ENCODE assay signal across 16 cellular contexts in genomic region chr18:62741584-62741983, GRCh38. TPM values are rescaled to one million over a fixed set of nuclear protein-coding genes. Genes with fewer than 3 reads are reported as not detected.
DNase-seq lines count a peak whose midpoint lies in the region; ATAC-seq, FAIRE-seq and TF ChIP-seq lines count a peak whose summit lies in the region.
"Had no signal": no experiment of that assay in that cellular context is flagged by ENCODE, and none has a peak within 500 bp of the region (broad histone marks: within the 10 kb centered on the region; RNA-seq: fewer than 3 reads in every experiment).

No MANE protein-coding gene starts in this region.

- no peaks in the 10 kb centered on the region for H4K20me1 ChIP-seq in K562 (replicated peaks; ENCODE audit: control insufficient read depth, insufficient read depth, low read length)
- H4K20me1 ChIP-seq in HepG2 (ENCODE audit: insufficient read depth, low read length): no peaks in the 10 kb centered on the region

- 10% methylated on average over 4 of the region's 4 CpGs for WGBS in K562 (ENCODE audit: insufficient coverage, low coverage, missing lambda C conversion rate)
- WGBS in HepG2 (ENCODE audit: low lambda C conversion rate): 2% methylated on average over 4 of the region's 4 CpGs
- WGBS in suprapubic skin: 65% methylated on average over 4 of the region's 4 CpGs

- H3K4me2 ChIP-seq in K562 (ENCODE audit: insufficient read depth, low read length) (peak overlapping the region; percentile 20; the same call in 1 of the 2 replicates), HepG2 (ENCODE audit: low read depth, low read length) (peak overlapping the region; percentile 88)

- H3K4me3 ChIP-seq in HUES48 (ENCODE audit: low read depth, low read length): no peak overlapping the region
- H3K4me3 ChIP-seq in K562: no peak overlapping the region
- peak overlapping the region; percentile 56 to 66 (median 59); a peak in 5 of 6 replicates for H3K4me3 ChIP-seq in HepG2 (replicated peaks in 1 of 3; ENCODE audit: insufficient read depth in 1 of 3, low read depth in 2 of 3, low read length in 3 of 3)
- no peak overlapping the region for H3K4me3 ChIP-seq in suprapubic skin
- H3K4me3 ChIP-seq in naive thymus-derived CD4-positive, alpha-beta T cell (ENCODE audit: low read length): no peak overlapping the region
- H3K4me3 ChIP-seq: coronary artery had no signal

- H3K4me1 Mint-ChIP-seq in naive thymus-derived CD4-positive, alpha-beta T cell: peaks cover 0 to 11% (median 6%) of the 10 kb centered on the region in 7 donors
- H3K4me1 Mint-ChIP-seq in stimulated activated memory B cell treated with anti-CD40 and anti-IgM and Interleukin-4, amounts not matched to agents 10 μg/mL and 1 μg/mL and 100 μg/mL, for 72 hours: peaks cover 35% of the 10 kb centered on the region

- no peaks in the 10 kb centered on the region for H3K27me3 ChIP-seq in HUES48 (ENCODE audit: control insufficient read depth, insufficient read depth, low read length)
- H3K27me3 ChIP-seq in K562 (ENCODE audit: control insufficient read depth in 2 of 2, insufficient read depth in 2 of 2, low read length in 2 of 2): no peaks in the 10 kb centered on the region
- no peaks in the 10 kb centered on the region for H3K27me3 ChIP-seq in HepG2 (ENCODE audit: control insufficient read depth in 1 of 2, insufficient read depth in 2 of 2, low read length in 2 of 2)
- H3K27me3 ChIP-seq in suprapubic skin: no peaks in the 10 kb centered on the region
- H3K27me3 ChIP-seq in naive thymus-derived CD4-positive, alpha-beta T cell (ENCODE audit: control insufficient read depth in 2 of 2, insufficient read depth in 2 of 2, low read length in 2 of 2): no peaks in the 10 kb centered on the region

- FAIRE-seq in K562 (lab: Jason Lieb, UNC) (no peak), HepG2 (lab: Jason Lieb, UNC) (no peak)

- peak overlapping the region in 1 of 9 donors; percentile 27 for H3K27ac Mint-ChIP-seq in naive thymus-derived CD4-positive, alpha-beta T cell
- no peak overlapping the region for H3K27ac Mint-ChIP-seq in stimulated activated memory B cell treated with anti-CD40 and anti-IgM and Interleukin-4, amounts not matched to agents 10 μg/mL and 1 μg/mL and 100 μg/mL, for 72 hours
- H3K27ac Mint-ChIP-seq: HFFc6 had no signal

- no peak for TF ChIP-seq RAD21 in K562 (CRISPR knock-in tag; conservative IDR thresholded peaks at IDR 0.05 in 1 of 2, IDR thresholded peaks at IDR 0.05 in 1 of 2)
- no peak for TF ChIP-seq RAD21 in HepG2 (CRISPR knock-in tag; IDR thresholded peaks at IDR 0.05)

- intact Hi-C loops in K562 (cut with micrococcal nuclease): loop anchor here (10.0 kb wide), 1 partner anchor 93 kb away; no protein-coding TSS in a partner anchor
- intact Hi-C loops in HepG2 (cut with micrococcal nuclease; ENCODE audit: unreplicated experiment): loop anchor here (1.0 to 5.0 kb wide), 3 partner anchors 25 to 46 kb away; no protein-coding TSS in a partner anchor
- intact Hi-C loops in naive thymus-derived CD4-positive, alpha-beta T cell (cut with micrococcal nuclease): no loop called here

- peaks cover 0 to 10% (median 2%) of the 10 kb centered on the region in 5 donors for H3K36me3 Mint-ChIP-seq in naive thymus-derived CD4-positive, alpha-beta T cell
- peaks cover 5% of the 10 kb centered on the region for H3K36me3 Mint-ChIP-seq in stimulated activated memory B cell treated with anti-CD40 and anti-IgM and Interleukin-4, amounts not matched to agents 10 μg/mL and 1 μg/mL and 100 μg/mL, for 72 hours

- H3K4me3 Mint-ChIP-seq in naive thymus-derived CD4-positive, alpha-beta T cell: no peak overlapping the region
- H3K4me3 Mint-ChIP-seq in stimulated activated memory B cell treated with anti-CD40 and anti-IgM and Interleukin-4, amounts not matched to agents 10 μg/mL and 1 μg/mL and 100 μg/mL, for 72 hours: no peak overlapping the region
- H3K4me3 Mint-ChIP-seq: HFFc6, neural crest cell had no signal

- in situ Hi-C loops in K562 (cut with MboI): no loop called here
- in situ Hi-C loops in HepG2 (cut with HindIII; ENCODE audit: extremely low pct_ligation_motif_present, low pct_unique_long_range_greater_than_20kb): no loop called here

- peak; percentile 49 for ATAC-seq in K562
- peak; percentile 74 for ATAC-seq in HepG2
- ATAC-seq in GM19455 (IDR thresholded peaks at IDR 0.05; ENCODE audit: unreplicated experiment): no peak
- no peak for ATAC-seq in naive thymus-derived CD4-positive, alpha-beta T cell
- ATAC-seq in stimulated activated memory B cell treated with anti-CD40 and anti-IgM and Interleukin-4, amounts not matched to agents 10 μg/mL and 1 μg/mL and 100 μg/mL, for 72 hours: no peak
- ATAC-seq: left ventricle myocardium superior had no signal

- CTCF ChIA-PET in K562 (lab: Yijun Ruan, JAX; ENCODE audit: low intra/inter-chr PET ratio) (no interaction called here), HepG2 (lab: Yijun Ruan, JAX; ENCODE audit: low intra/inter-chr PET ratio, low total read pairs) (no interaction called here)
- CTCF ChIA-PET in naive thymus-derived CD4-positive, alpha-beta T cell (lab: Charles Lee): no interaction called here

- TF ChIP-seq CTCF in K562 (IDR thresholded peaks at IDR 0.05 in 2 of 3, conservative IDR thresholded peaks at IDR 0.05 in 1 of 3; ENCODE audit: insufficient read depth in 2 of 3, low read depth in 1 of 3, low read length in 3 of 3) (no peak), HepG2 (CRISPR knock-in tag; IDR thresholded peaks at IDR 0.05) (no peak), suprapubic skin (IDR thresholded peaks at IDR 0.05) (no peak)

- H3K9me3 Mint-ChIP-seq in naive thymus-derived CD4-positive, alpha-beta T cell: peaks cover 0 to 6% (median 0%) of the 10 kb centered on the region in 11 donors
- no peaks in the 10 kb centered on the region for H3K9me3 Mint-ChIP-seq in stimulated activated memory B cell treated with anti-CD40 and anti-IgM and Interleukin-4, amounts not matched to agents 10 μg/mL and 1 μg/mL and 100 μg/mL, for 72 hours
- H3K9me3 Mint-ChIP-seq: HFFc6 had no signal

- no peak overlapping the region for H3K9ac ChIP-seq in HUES48 (ENCODE audit: low read depth, low read length)
- no peak overlapping the region for H3K9ac ChIP-seq in K562 (ENCODE audit: insufficient read depth in 1 of 2, low read depth in 2 of 2, low read length in 2 of 2)
- peak overlapping the region; percentile 81 for H3K9ac ChIP-seq in HepG2 (ENCODE audit: insufficient read depth, low read depth, low read length)

- H3K27me3 Mint-ChIP-seq in naive thymus-derived CD4-positive, alpha-beta T cell: no peaks in the 10 kb centered on the region
- no peaks in the 10 kb centered on the region for H3K27me3 Mint-ChIP-seq in stimulated activated memory B cell treated with anti-CD40 and anti-IgM and Interleukin-4, amounts not matched to agents 10 μg/mL and 1 μg/mL and 100 μg/mL, for 72 hours

- TF ChIP-seq POLR2A in K562 (conservative IDR thresholded peaks at IDR 0.05) (no peak), HepG2 (IDR thresholded peaks at IDR 0.05; ENCODE audit: insufficient read depth in 1 of 2, low read depth in 2 of 2, low read length in 2 of 2) (no peak), suprapubic skin (IDR thresholded peaks at IDR 0.05) (no peak)

- DNase-seq in K562 (ENCODE audit: extremely low read depth in 1 of 4, low spot score in 3 of 4) (no peak), HepG2 (ENCODE audit: low spot score) (peak; percentile 50), suprapubic skin (ENCODE audit: low spot score in 2 of 2) (no peak), 8988T (no peak)
- DNase-seq in naive thymus-derived CD4-positive, alpha-beta T cell: no peak
- DNase-seq: activated T-cell treated with anti-CD3 and anti-CD28 coated beads, Interleukin-2, amount 50 U/mL, for 1 hour; C1 segment of cervical spinal cord; DND-41; HFFc6; left ventricle myocardium superior; NCI-H2029 treated with DMSO at 0.1 percent for 48 hours had no signal

- H2AFZ ChIP-seq in K562 (ENCODE audit: low read depth, low read length) (no peak overlapping the region; the same call in 1 of the 2 replicates), HepG2 (ENCODE audit: low read length) (no peak overlapping the region)

- H3K9me1 ChIP-seq in K562 (ENCODE audit: control insufficient read depth, insufficient read depth, low read length): no peaks in the 10 kb centered on the region

- H3K27ac ChIP-seq in HUES48 (ENCODE audit: low read depth, low read length) (peak overlapping the region; percentile 72), K562 (ENCODE audit: extremely low read depth, low read depth, low read length) (peak overlapping the region; percentile 48; the same call in 1 of the 3 replicates), HepG2 (ENCODE audit: extremely low read length, insufficient read depth, low read length) (peak overlapping the region; percentile 92), suprapubic skin (peak overlapping the region; percentile 68)
- H3K27ac ChIP-seq in naive thymus-derived CD4-positive, alpha-beta T cell (ENCODE audit: low read depth, low read length): no peak overlapping the region
- H3K27ac ChIP-seq: coronary artery had no signal

- H3K79me2 ChIP-seq in K562 (ENCODE audit: control insufficient read depth, insufficient read depth, low read length) (peaks cover 77% of the 10 kb centered on the region), HepG2 (ENCODE audit: insufficient read depth, low read length) (peaks cover 88% of the 10 kb centered on the region)

- peaks cover 75% of the 10 kb centered on the region for H3K4me1 ChIP-seq in HUES48 (ENCODE audit: control insufficient read depth, insufficient read depth, low read length)
- H3K4me1 ChIP-seq in K562 (replicated peaks in 1 of 2; ENCODE audit: control insufficient read depth in 2 of 2, insufficient read depth in 2 of 2, low read length in 2 of 2): peaks cover 7 to 34% of the 10 kb centered on the region in 2 experiments
- H3K4me1 ChIP-seq in HepG2 (ENCODE audit: insufficient read depth, low read length): peaks cover 79% of the 10 kb centered on the region
- H3K4me1 ChIP-seq in suprapubic skin: peaks cover 31% of the 10 kb centered on the region
- H3K4me1 ChIP-seq in naive thymus-derived CD4-positive, alpha-beta T cell (ENCODE audit: control insufficient read depth in 2 of 2, insufficient read depth in 2 of 2, low read length in 2 of 2): no peaks in the 10 kb centered on the region

- BruUV-seq in K562 (replicated peaks; lab: Mats Ljungman, UMichigan) (no TSS peak), HepG2 (replicated peaks; lab: Mats Ljungman, UMichigan) (TSS peak; percentile 62)

- H3K9me3 ChIP-seq in HUES48 (ENCODE audit: control insufficient read depth, insufficient read depth, low read length) (no peaks in the 10 kb centered on the region), K562 (replicated peaks; ENCODE audit: control insufficient read depth, insufficient read depth, low read depth, low read length) (no peaks in the 10 kb centered on the region), HepG2 (ENCODE audit: low read length) (no peaks in the 10 kb centered on the region), suprapubic skin (no peaks in the 10 kb centered on the region)
- H3K9me3 ChIP-seq in naive thymus-derived CD4-positive, alpha-beta T cell (ENCODE audit: control insufficient read depth in 2 of 3, low read length in 3 of 3): no peaks in the 10 kb centered on the region

- no peaks in the 10 kb centered on the region for H3K36me3 ChIP-seq in HUES48 (ENCODE audit: control insufficient read depth, insufficient read depth, low read length)
- no peaks in the 10 kb centered on the region for H3K36me3 ChIP-seq in K562 (ENCODE audit: control insufficient read depth, insufficient read depth, low read length)
- no peaks in the 10 kb centered on the region for H3K36me3 ChIP-seq in HepG2 (replicated peaks in 1 of 2; ENCODE audit: control insufficient read depth in 1 of 2, insufficient read depth in 2 of 2, low read length in 2 of 2)
- H3K36me3 ChIP-seq in suprapubic skin: no peaks in the 10 kb centered on the region
- no peaks in the 10 kb centered on the region for H3K36me3 ChIP-seq in naive thymus-derived CD4-positive, alpha-beta T cell (ENCODE audit: control insufficient read depth in 2 of 3, insufficient read depth in 3 of 3, low read length in 3 of 3)

- POLR2A ChIA-PET in K562 (lab: Yijun Ruan, JAX) (interaction anchor here (1.1 to 1.7 kb wide), 2 partner anchors 9 to 26 kb away, joined by 5 to 6 read pairs; partner anchors contain the start of gene PHLPP1), HepG2 (lab: Yijun Ruan, JAX) (interaction anchor here (1.0 to 3.4 kb wide), 9 partner anchors 9 to 219 kb away, joined by 3 to 34 read pairs (median 4); partner anchors contain the start of genes PHLPP1 and ZCCHC2)
- POLR2A ChIA-PET in naive thymus-derived CD4-positive, alpha-beta T cell (lab: Charles Lee): no interaction called here

- TF ChIP-seq EP300 in K562 (IDR thresholded peaks at IDR 0.05; ENCODE audit: low read length) (no peak), HepG2 (IDR thresholded peaks at IDR 0.05; ENCODE audit: low read depth in 2 of 2, low read length in 2 of 2) (no peak), HepG2 (CRISPR knock-in tag; IDR thresholded peaks at IDR 0.05; ENCODE audit: borderline replicate concordance) (no peak), suprapubic skin (IDR thresholded peaks at IDR 0.05) (no peak)

RNA-seq across cellular contexts. Expression of gene PHLPP1, which starts 26.2 kb away (rescaled TPM):
- 30.9 and 39.4 TPM in 2 replicates for total RNA-seq in K562 (2011; cell fraction: chromatin; rRNA removed; ENCODE audit: low replicate concordance)
- 13.0 and 15.7 TPM in 2 replicates for total RNA-seq in K562 (2011; cell fraction: nucleolus; rRNA removed)
- 12.4 and 12.5 TPM in 2 replicates for total RNA-seq in K562 (2011; cell fraction: nucleoplasm; rRNA removed)
- 4.9 and 5.8 TPM in 2 replicates for total RNA-seq in K562 (2014; rRNA removed)
- 4.5 and 4.6 TPM in 2 replicates for total RNA-seq in K562 (2014; rRNA removed; fragmentation: Illumina TruSeq; extraction: Trizol)
- 4.5 and 5.9 TPM in 2 replicates for total RNA-seq in K562 (2015; rRNA removed; fragmentation: Illumina TruSeq; extraction: Trizol)
- 7.6 and 9.0 TPM in 2 replicates for total RNA-seq in K562 (2021)
- 3.4 and 6.0 TPM in 2 replicates for polyA plus RNA-seq in K562 (2011; rRNA removed)
- 3.4 and 4.6 TPM in 2 replicates for polyA plus RNA-seq in K562 (2011; cell fraction: cytosol; rRNA removed)
- polyA plus RNA-seq in K562 (2011; cell fraction: nucleus; rRNA removed): 5.6 and 7.3 TPM in 2 replicates
- 5.3 and 5.6 TPM in 2 replicates for polyA plus RNA-seq in K562 (2012)
- polyA plus RNA-seq in K562 (2014; fragmentation: Illumina TruSeq; extraction: Trizol): 4.8 and 7.2 TPM in 2 replicates
- polyA plus RNA-seq in K562 (2014; fragmentation: Nextera tagmentation; extraction: Ambion mirVana): under 1 TPM; 0.56 TPM
- 2.6 and 2.8 TPM in 2 replicates for polyA plus RNA-seq in K562 (2014; rRNA removed)
- 20.7 and 42.8 TPM in 2 replicates for polyA minus RNA-seq in K562 (2011; rRNA and poly(A)+ RNA removed)
- polyA minus RNA-seq in K562 (2011; cell fraction: cytosol; rRNA and poly(A)+ RNA removed): 11.4 and 14.5 TPM in 2 replicates
- polyA minus RNA-seq in K562 (2011; cell fraction: nucleus; rRNA and poly(A)+ RNA removed): 10.1 and 27.2 TPM in 2 replicates
- 18.5 and 19.8 TPM in 2 replicates for total RNA-seq in HepG2 (2016; rRNA removed; fragmentation: Illumina TruSeq; extraction: Trizol)
- total RNA-seq in HepG2 (2016; cell fraction: cytosol; rRNA removed; fragmentation: Illumina TruSeq; extraction: Trizol; ENCODE audit: low read depth): 8.5 and 10.8 TPM in 2 replicates
- 16.7 and 17.3 TPM in 2 replicates for total RNA-seq in HepG2 (2016; cell fraction: insoluble cytoplasmic fraction; rRNA removed; fragmentation: Illumina TruSeq; extraction: Trizol)
- 8.5 and 10.8 TPM in 2 replicates for total RNA-seq in HepG2 (2016; cell fraction: membrane; rRNA removed; fragmentation: Illumina TruSeq; extraction: Trizol)
- total RNA-seq in HepG2 (2016; cell fraction: nucleus; rRNA removed; fragmentation: Illumina TruSeq; extraction: Trizol): 29.4 and 39.2 TPM in 2 replicates
- 9.2 and 9.8 TPM in 2 replicates for polyA plus RNA-seq in HepG2 (2011; rRNA removed)
- 7.0 and 7.7 TPM in 2 replicates for polyA plus RNA-seq in HepG2 (2011; cell fraction: cytosol; rRNA removed)
- 11.5 and 13.7 TPM in 2 replicates for polyA plus RNA-seq in HepG2 (2011; cell fraction: nucleus; rRNA removed)
- polyA plus RNA-seq in HepG2 (2012): 9.2 and 15.8 TPM in 2 replicates
- 0.60 and 0.61 TPM in 2 replicates for polyA plus RNA-seq in HepG2 (2016; cell fraction: cytosol; fragmentation: Illumina TruSeq; extraction: Trizol; ENCODE audit: low read depth)
- 13.0 and 17.3 TPM in 2 replicates for polyA plus RNA-seq in HepG2 (2016; cell fraction: insoluble cytoplasmic fraction; fragmentation: Illumina TruSeq; extraction: Trizol; ENCODE audit: low read depth)
- 2.3 and 2.5 TPM in 2 replicates for polyA plus RNA-seq in HepG2 (2016; cell fraction: membrane; fragmentation: Illumina TruSeq; extraction: Trizol; ENCODE audit: low read depth)
- polyA plus RNA-seq in HepG2 (2016; cell fraction: nucleus; fragmentation: Illumina TruSeq; extraction: Trizol; ENCODE audit: insufficient read depth, low read depth): 17.6 and 19.5 TPM in 2 replicates
- polyA minus RNA-seq in HepG2 (2011; rRNA and poly(A)+ RNA removed; ENCODE audit: low replicate concordance): 17.9 and 28.2 TPM in 2 replicates
- 24.3 and 29.5 TPM in 2 replicates for polyA minus RNA-seq in HepG2 (2011; cell fraction: cytosol; rRNA and poly(A)+ RNA removed)
- polyA minus RNA-seq in HepG2 (2011; cell fraction: nucleus; rRNA and poly(A)+ RNA removed): 61.7 and 84.3 TPM in 2 replicates
- 10 to 100 TPM; 28.1 to 56.6 (median 37.1) TPM for total RNA-seq in suprapubic skin
- total RNA-seq in naive thymus-derived CD4-positive, alpha-beta T cell: 1 to 10 TPM; 5.5 to 9.7 (median 8.1) TPM
- under 1 TPM; 0.07 to 0.28 TPM for polyA plus RNA-seq in naive thymus-derived CD4-positive, alpha-beta T cell

Comparison
In these comparisons a context has a peak if more than half of its experiments do, and no peak if none do; other contexts are left out.
1. H3K4me3 ChIP-seq: peak in HepG2 (3 of 3); none in HUES48 (single experiment), K562 (single experiment), suprapubic skin (single experiment) and naive thymus-derived CD4-positive, alpha-beta T cell (single experiment).
2. ATAC-seq: peak in K562 (single experiment) and HepG2 (single experiment); none in GM19455 (single experiment), naive thymus-derived CD4-positive, alpha-beta T cell (single experiment) and stimulated activated memory B cell treated with anti-CD40 and anti-IgM and Interleukin-4, amounts not matched to agents 10 μg/mL and 1 μg/mL and 100 μg/mL, for 72 hours (single experiment).
3. intact Hi-C loops: an anchor here in K562 (10.0 kb wide) and HepG2 (1.0 to 5.0 kb wide); none called in naive thymus-derived CD4-positive, alpha-beta T cell.